In the genomic region with DNA sequence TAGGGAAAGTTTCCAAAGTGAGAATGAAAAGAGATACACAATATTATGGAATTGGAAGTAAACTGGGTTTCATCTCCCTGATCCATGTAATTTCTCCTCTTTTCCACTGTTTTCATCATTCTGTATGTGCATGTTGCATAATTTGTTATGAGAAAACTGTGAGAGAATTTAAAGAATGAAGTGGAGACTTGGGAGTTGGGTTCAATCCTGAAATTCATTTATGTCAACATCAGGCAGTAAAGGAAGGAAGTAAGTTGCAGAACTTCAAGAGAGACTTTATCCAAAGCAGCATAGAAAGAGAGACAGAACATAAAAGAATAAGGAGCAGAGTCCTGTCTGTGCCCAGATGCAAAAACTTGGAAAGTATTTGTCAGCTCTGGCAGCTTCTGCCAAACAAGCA, we compare ENCODE assay signal across 26 cellular contexts.
"Had no signal": no experiment of that assay in that cellular context is flagged by ENCODE, and none has a peak within 500 bp of the region (broad histone marks: within the 10 kb centered on the region; RNA-seq: fewer than 3 reads in every experiment).

No MANE protein-coding gene starts in this region.

- H3K9me3 Mint-ChIP-seq: activated CD4-positive, alpha-beta memory T cell treated with anti-CD3 and anti-CD28 coated beads for 36 hours; activated CD4-positive, alpha-beta T cell treated with anti-CD3 and anti-CD28 coated beads, Interleukin-2, amount 10 ng/mL, durations not matched to agents 7 days and 5 days; activated naive CD8-positive, alpha-beta T cell treated with anti-CD3 and anti-CD28 coated beads, Interleukin-2, amount 50 U/mL, for 24 hours had no signal

- H3K4me1 ChIP-seq: Peyer's patch, SJCRH30 had no signal

- H3K4me1 Mint-ChIP-seq: activated CD4-positive, alpha-beta T cell treated with anti-CD3 and anti-CD28 coated beads, Interleukin-2, amount 10 ng/mL, durations not matched to agents 7 days and 5 days; activated naive CD8-positive, alpha-beta T cell treated with anti-CD3 and anti-CD28 coated beads, Interleukin-2, amount 50 U/mL, for 24 hours had no signal

- H3K9ac ChIP-seq: SK-N-SH had no signal

- H3K27ac Mint-ChIP-seq: activated CD4-positive, alpha-beta memory T cell treated with anti-CD3 and anti-CD28 coated beads for 36 hours; activated CD4-positive, alpha-beta T cell treated with anti-CD3 and anti-CD28 coated beads, Interleukin-2, amount 10 ng/mL, durations not matched to agents 7 days and 5 days; activated naive CD4-positive, alpha-beta T cell treated with anti-CD3 and anti-CD28 coated beads, Interleukin-2, amount 50 U/mL, for 72 hours; activated naive CD8-positive, alpha-beta T cell treated with anti-CD3 and anti-CD28 coated beads, Interleukin-2, amount 50 U/mL, for 24 hours had no signal

- H3K27me3 Mint-ChIP-seq: activated CD4-positive, alpha-beta memory T cell treated with anti-CD3 and anti-CD28 coated beads for 36 hours; activated CD4-positive, alpha-beta T cell treated with anti-CD3 and anti-CD28 coated beads, Interleukin-2, amount 10 ng/mL, durations not matched to agents 7 days and 5 days; activated naive CD8-positive, alpha-beta T cell treated with anti-CD3 and anti-CD28 coated beads, Interleukin-2, amount 50 U/mL, for 24 hours had no signal

- H3K4me3 Mint-ChIP-seq: activated CD4-positive, alpha-beta memory T cell treated with anti-CD3 and anti-CD28 coated beads for 36 hours; activated CD4-positive, alpha-beta T cell treated with anti-CD3 and anti-CD28 coated beads, Interleukin-2, amount 10 ng/mL, durations not matched to agents 7 days and 5 days; activated naive CD8-positive, alpha-beta T cell treated with anti-CD3 and anti-CD28 coated beads, Interleukin-2, amount 50 U/mL, for 24 hours; activated T-cell treated with anti-CD3 and anti-CD28 coated beads, Interleukin-2, amount 50 U/mL, for 4 hours had no signal

- ATAC-seq: activated naive CD4-positive, alpha-beta T cell treated with anti-CD3 and anti-CD28 coated beads, Interleukin-2, amount 50 U/mL, for 72 hours; activated naive CD8-positive, alpha-beta T cell treated with anti-CD3 and anti-CD28 coated beads, Interleukin-2, amount 50 U/mL, for 24 hours; activated T-cell treated with anti-CD3 and anti-CD28 coated beads, Interleukin-2, amount 50 U/mL, for 4 hours had no signal

- H3K4me3 ChIP-seq: Peyer's patch, SJCRH30 had no signal

- H3K36me3 ChIP-seq: Peyer's patch, SJCRH30 had no signal

- H3K9me3 ChIP-seq: Peyer's patch, SJCRH30, SK-N-SH had no signal

- H3K36me3 Mint-ChIP-seq: activated CD4-positive, alpha-beta memory T cell treated with anti-CD3 and anti-CD28 coated beads for 36 hours; activated naive CD4-positive, alpha-beta T cell treated with anti-CD3 and anti-CD28 coated beads, Interleukin-2, amount 50 U/mL, for 72 hours had no signal

- H3K27me3 ChIP-seq: Peyer's patch, SJCRH30 had no signal

- H3K27ac ChIP-seq: Peyer's patch, RWPE1, SJCRH30, VCaP had no signal

- H3K4me2 ChIP-seq: SK-N-SH had no signal

- DNase-seq: activated CD4-positive, alpha-beta memory T cell treated with anti-CD3 and anti-CD28 coated beads for 36 hours; activated CD4-positive, alpha-beta T cell treated with anti-CD3 and anti-CD28 coated beads, Interleukin-2, amount 10 ng/mL, durations not matched to agents 7 days and 5 days; activated CD4-positive, CD25-positive, alpha-beta regulatory T cell; activated CD8-positive, alpha-beta memory T cell treated with anti-CD3 and anti-CD28 coated beads for 24 hours; activated effector memory CD4-positive, alpha-beta T cell treated with anti-CD3 and anti-CD28 coated beads, Interleukin-2, amount 50 U/mL, for 16 hours; activated naive CD4-positive, alpha-beta T cell treated with Interleukin-2 at 50 U/mL for 16 hours; activated naive CD8-positive, alpha-beta T cell treated with anti-CD3 and anti-CD28 coated beads, Interleukin-2, amount 50 U/mL, for 24 hours; activated T-cell treated with anti-CD3 and anti-CD28 coated beads, Interleukin-2, amount 50 U/mL, for 4 hours; cerebellar nuclear complex; NCI-H1048; NCI-H146; NCI-H1930; NCI-H2171 treated with DMSO at 0.1 percent for 48 hours; NCI-H345; NCI-H510A; NCI-H526 treated with DMSO at 0.1 percent for 48 hours; NCI-H82; NK-92 treated with Interleukin-12 subunit alpha and Interleukin-12 subunit beta, amount 100 ng/mL, for 24 hours; Peyer's patch; Right ventricle myocardium superior; SJCRH30; SK-N-SH; T-helper 1 cell had no signal
